In the genomic region with DNA sequence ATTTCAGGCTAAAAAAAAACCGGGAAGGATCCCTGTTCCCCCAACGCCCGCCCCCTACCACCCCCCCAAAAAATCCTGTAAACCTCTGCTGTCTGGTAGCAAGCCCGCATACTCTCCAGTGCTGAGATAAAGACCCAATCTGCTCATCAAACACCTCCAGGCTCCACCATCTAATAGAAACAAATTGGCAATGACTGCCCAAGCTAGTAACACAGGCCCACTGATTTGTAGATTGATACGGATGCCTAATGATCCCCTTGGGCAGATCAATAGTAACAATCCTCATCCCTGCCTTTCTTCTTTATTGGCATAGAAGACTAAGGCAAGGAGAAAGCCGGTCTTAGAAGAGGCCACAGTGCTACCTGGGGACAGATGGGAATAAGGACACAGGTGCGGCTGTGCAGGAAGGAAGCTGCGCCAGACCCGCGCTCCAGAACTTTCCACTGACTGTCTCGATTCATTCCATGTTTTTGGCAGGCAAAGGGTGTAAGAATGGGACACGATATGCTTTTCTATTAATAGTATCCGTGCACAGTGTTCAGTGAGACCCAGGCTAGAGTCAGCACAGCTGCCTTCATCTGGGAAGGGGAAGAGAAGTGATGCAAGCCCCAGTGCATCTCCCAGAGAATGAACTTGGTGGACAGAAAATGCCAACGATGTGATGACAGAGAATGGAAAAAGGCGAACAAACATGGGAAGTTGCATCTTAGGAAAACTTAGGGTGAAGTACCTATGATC, we compare ENCODE assay signal across 22 cellular contexts.
A peak's percentile ranks its signal among the peaks of the same experiment; 100 is the strongest.
DNase-seq lines count a peak whose midpoint lies in the region; ATAC-seq and TF ChIP-seq lines count a peak whose summit lies in the region.
"Had no signal": no experiment of that assay in that cellular context is flagged by ENCODE, and none has a peak within 500 bp of the region (broad histone marks: within the 10 kb centered on the region; RNA-seq: fewer than 3 reads in every experiment).

No MANE protein-coding gene starts in this region.

- H3K36me3 Mint-ChIP-seq in GM23338 (ENCODE audit: low read depth), result no peaks in the 10 kb centered on the region
- H3K36me3 Mint-ChIP-seq in naive thymus-derived CD4-positive, alpha-beta T cell, result no peaks in the 10 kb centered on the region

- H3K27ac ChIP-seq in GM23338 (ENCODE audit: low read depth) (no peak overlapping the region), cingulate gyrus (ENCODE audit: low read depth, low read length) (peak overlapping the region; percentile 58)
- H3K27ac ChIP-seq in naive thymus-derived CD4-positive, alpha-beta T cell (ENCODE audit: low read depth, low read length), result no peak overlapping the region
- H3K27ac ChIP-seq: A549; BLaER1 treated with 17β-estradiol and CSF1 and Interleukin-3, amounts not matched to agents 10 nM and 100 nM; RWPE1; SK-N-MC had no signal

- ATAC-seq in GM23338 (no peak), left ventricle myocardium superior (peak; percentile 88), esophagus mucosa (no peak)
- ATAC-seq in naive thymus-derived CD4-positive, alpha-beta T cell, result no peak
- ATAC-seq: A549, Panc1 had no signal

- H3K4me1 ChIP-seq in GM23338 (ENCODE audit: insufficient read depth), result peaks cover 63% of the 10 kb centered on the region
- H3K4me1 ChIP-seq in naive thymus-derived CD4-positive, alpha-beta T cell (ENCODE audit: control insufficient read depth in 2 of 2, insufficient read depth in 2 of 2, low read length in 2 of 2), result no peaks in the 10 kb centered on the region
- H3K4me1 ChIP-seq: A549 had no signal

- intact Hi-C loops in left ventricle myocardium superior (cut with micrococcal nuclease), result no loop called here
- intact Hi-C loops in naive thymus-derived CD4-positive, alpha-beta T cell (cut with micrococcal nuclease), result no loop called here

- no peaks in the 10 kb centered on the region for H3K36me3 ChIP-seq in GM23338 (ENCODE audit: insufficient read depth)
- H3K36me3 ChIP-seq in naive thymus-derived CD4-positive, alpha-beta T cell (ENCODE audit: control insufficient read depth in 2 of 3, insufficient read depth in 3 of 3, low read length in 3 of 3), result no peaks in the 10 kb centered on the region
- H3K36me3 ChIP-seq: BLaER1 treated with 17β-estradiol and CSF1 and Interleukin-3, amounts not matched to agents 10 nM and 100 nM; MG63 had no signal

- no peak overlapping the region for H3K27ac Mint-ChIP-seq in GM23338
- no peak overlapping the region for H3K27ac Mint-ChIP-seq in naive thymus-derived CD4-positive, alpha-beta T cell
- H3K27ac Mint-ChIP-seq: CD4-positive, alpha-beta T cell; H9 had no signal

- H3K9me2 ChIP-seq in GM23338 (ENCODE audit: insufficient read depth), result no peaks in the 10 kb centered on the region

- no peaks in the 10 kb centered on the region for H3K27me3 ChIP-seq in GM23338 (ENCODE audit: insufficient read depth)
- H3K27me3 ChIP-seq in naive thymus-derived CD4-positive, alpha-beta T cell (ENCODE audit: control insufficient read depth in 2 of 2, insufficient read depth in 2 of 2, low read length in 2 of 2), result no peaks in the 10 kb centered on the region
- H3K27me3 ChIP-seq: BLaER1 treated with 17β-estradiol and CSF1 and Interleukin-3, amounts not matched to agents 10 nM and 100 nM; MG63 had no signal

- H3K4me1 Mint-ChIP-seq in GM23338, result peaks cover 67% of the 10 kb centered on the region
- H3K4me1 Mint-ChIP-seq in naive thymus-derived CD4-positive, alpha-beta T cell, result peaks cover 0 to 23% (median 10%) of the 10 kb centered on the region in 7 donors

- H3K4me3 Mint-ChIP-seq in GM23338, result no peak overlapping the region
- no peak overlapping the region for H3K4me3 Mint-ChIP-seq in naive thymus-derived CD4-positive, alpha-beta T cell
- H3K4me3 Mint-ChIP-seq: CD4-positive, alpha-beta T cell had no signal

- H3K4me3 ChIP-seq in GM23338, result no peak overlapping the region
- H3K4me3 ChIP-seq in naive thymus-derived CD4-positive, alpha-beta T cell (ENCODE audit: low read length), result no peak overlapping the region
- H3K4me3 ChIP-seq: A549; BLaER1 treated with 17β-estradiol and CSF1 and Interleukin-3, amounts not matched to agents 10 nM and 100 nM; MG63; SK-N-MC had no signal

- H3K4me2 ChIP-seq in GM23338, result no peak overlapping the region
- H3K4me2 ChIP-seq: A549 had no signal

- H3K79me2 ChIP-seq in GM23338 (replicated peaks; ENCODE audit: insufficient read depth), result no peaks in the 10 kb centered on the region

- H3K27me3 Mint-ChIP-seq in GM23338 (ENCODE audit: insufficient read depth, low read depth, poor library complexity), result peaks cover 3% of the 10 kb centered on the region
- peaks cover 29 to 68% (median 64%) of the 10 kb centered on the region in 5 donors for H3K27me3 Mint-ChIP-seq in naive thymus-derived CD4-positive, alpha-beta T cell

- no peaks in the 10 kb centered on the region for H3F3A ChIP-seq in GM23338 (replicated peaks; ENCODE audit: low read depth)

- no peak for DNase-seq in GM23338 (ENCODE audit: low spot score)
- DNase-seq in left ventricle myocardium superior, result no peak
- peak; percentile 47 for DNase-seq in retina
- DNase-seq in effector CD8-positive, alpha-beta T cell (lab: John Stamatoyannopoulos, UW), result no peak
- DNase-seq in naive thymus-derived CD4-positive, alpha-beta T cell, result no peak
- DNase-seq: AML-193; CD4-positive, alpha-beta T cell; H9; IMR-90; KG1; MG63; NCI-H2029; NCI-H446 treated with DMSO at 0.1 percent for 48 hours; NCI-H526; SIG-M5 had no signal

- no peaks in the 10 kb centered on the region for H3K9me3 Mint-ChIP-seq in GM23338
- peaks cover 0 to 2% (median 0%) of the 10 kb centered on the region in 11 donors for H3K9me3 Mint-ChIP-seq in naive thymus-derived CD4-positive, alpha-beta T cell
- H3K9me3 Mint-ChIP-seq: CD4-positive, alpha-beta T cell; H9 had no signal

- no peaks in the 10 kb centered on the region for H4K20me1 ChIP-seq in GM23338 (replicated peaks; ENCODE audit: insufficient read depth)
- H4K20me1 ChIP-seq: BLaER1 treated with 17β-estradiol and CSF1 and Interleukin-3, amounts not matched to agents 10 nM and 100 nM had no signal

- H3K9me3 ChIP-seq in naive thymus-derived CD4-positive, alpha-beta T cell (ENCODE audit: control insufficient read depth in 2 of 3, low read length in 3 of 3), result no peaks in the 10 kb centered on the region
- H3K9me3 ChIP-seq: BLaER1 treated with 17β-estradiol and CSF1 and Interleukin-3, amounts not matched to agents 10 nM and 100 nM; MG63 had no signal

- no peak for TF ChIP-seq CTCF in GM23338 (conservative IDR thresholded peaks at IDR 0.05; ENCODE audit: low read depth in 2 of 2)

- CTCF ChIA-PET in naive thymus-derived CD4-positive, alpha-beta T cell (lab: Charles Lee), result interaction anchor here (0.8 kb wide), 1 partner anchor 138 kb away, joined by 3 read pairs; no protein-coding TSS in a partner anchor

- H2AFZ ChIP-seq in GM23338, result 0 out of 2 replicates have a peak overlapping the region, but pooled peaks have one; percentile 2

- POLR2A ChIA-PET in naive thymus-derived CD4-positive, alpha-beta T cell (lab: Charles Lee), result no interaction called here

TF ChIP-seq in GM23338, 12 proteins besides CTCF, POLR2A, EP300 and RAD21:
- no peak for TF ChIP-seq CREB1 (CRISPR knock-in tag; IDR thresholded peaks at IDR 0.05; ENCODE audit: low read depth)
- no peak for TF ChIP-seq EZH2 (IDR thresholded peaks at IDR 0.05; ENCODE audit: low read depth, unreplicated experiment)
- no peak for TF ChIP-seq EZH2phosphoT487 (IDR thresholded peaks at IDR 0.05; ENCODE audit: unreplicated experiment)
- no peak for TF ChIP-seq NANOG (IDR thresholded peaks at IDR 0.05; ENCODE audit: borderline replicate concordance)
TF ChIP-seq in GM23338: peak in this region for 0.
